ENCODE assay signal across 17 cellular contexts in genomic region chr10:458466-458865, GRCh38.
DNase-seq lines count a peak whose midpoint lies in the region; ATAC-seq, FAIRE-seq and TF ChIP-seq lines count a peak whose summit lies in the region.
"Had no signal": no experiment of that assay in that cellular context is flagged by ENCODE, and none has a peak within 500 bp of the region (broad histone marks: within the 10 kb centered on the region; RNA-seq: fewer than 3 reads in every experiment).

No MANE protein-coding gene starts in this region.

- ATAC-seq in left lung (peak; percentile 34), GM18867 (IDR thresholded peaks at IDR 0.05; ENCODE audit: unreplicated experiment) (no peak), GM18505 (IDR thresholded peaks at IDR 0.05; ENCODE audit: unreplicated experiment) (no peak)

- peak; percentile 74 for DNase-seq in SK-MEL-5 (ENCODE audit: low read depth, low spot score)
- DNase-seq in glomerular visceral epithelial cell (ENCODE audit: extremely low spot score), result peak; percentile 81
- peak in 1 of 2 donors; percentile 55 for DNase-seq in left lung
- no peak for DNase-seq in substantia nigra (lab: John Stamatoyannopoulos, UW)
- no peak for DNase-seq in GM19239 (ENCODE audit: insufficient read length, low spot score)
- DNase-seq in GM12892 (ENCODE audit: insufficient read length), result no peak
- DNase-seq: activated CD4-positive, CD25-positive, alpha-beta regulatory T cell treated with anti-CD3 and anti-CD28 coated beads, Interleukin-2, amount 50 U/mL, for 72 hours; Calu3; NCI-H1436 treated with DMSO at 0.1 percent for 48 hours; NCI-H2171 treated with DMSO at 0.1 percent for 48 hours; stimulated activated CD4-positive, alpha-beta T cell treated with anti-CD3 and anti-CD28 coated beads, Interleukin-4, amount 100 ng/mL, for 4 hours had no signal

- FAIRE-seq in GM19239 (lab: Jason Lieb, UNC) (no peak), GM12892 (lab: Jason Lieb, UNC) (no peak)
- FAIRE-seq: bronchial epithelial cell, keratinocyte had no signal

- H3K36me3 ChIP-seq in left lung, result no peaks in the 10 kb centered on the region

- no peaks in the 10 kb centered on the region for H3K9me3 ChIP-seq in left lung

- no peak for TF ChIP-seq POLR2A in GM12892 (IDR thresholded peaks at IDR 0.05; ENCODE audit: low read depth, low read length)
- no peak for TF ChIP-seq POLR2A in GM18505 (IDR thresholded peaks at IDR 0.05; ENCODE audit: borderline replicate concordance, extremely low read depth, insufficient read depth, insufficient read length)

- no peak for TF ChIP-seq CTCF in left lung (IDR thresholded peaks at IDR 0.05)

- H3K4me1 ChIP-seq in left lung, result no peaks in the 10 kb centered on the region
- H3K4me1 ChIP-seq: parathyroid adenoma had no signal

- H3K27me3 ChIP-seq in left lung, result no peaks in the 10 kb centered on the region

- in situ Hi-C loops in SK-MEL-5 (cut with HindIII; ENCODE audit: low pct_unique_long_range_greater_than_20kb, low sequenced_read_pairs), result no loop called here

- H3K27ac ChIP-seq in left lung, result no peak overlapping the region
- H3K27ac ChIP-seq in substantia nigra (ENCODE audit: low read depth, low read length, poor library complexity, severe bottlenecking), result peak overlapping the region; percentile 63
- H3K27ac ChIP-seq: parathyroid adenoma had no signal

- intact Hi-C loops in left lung (cut with DNase I), result no loop called here

- no peak overlapping the region for H3K4me3 ChIP-seq in left lung
- H3K4me3 ChIP-seq: smooth muscle cell had no signal

Comparison
In these comparisons a context has a peak if more than half of its experiments do, and no peak if none do; other contexts are left out.
1. DNase-seq: peak in SK-MEL-5 (single experiment) and glomerular visceral epithelial cell (single experiment); none in substantia nigra (0 of 49), GM19239 (single experiment) and GM12892 (single experiment).